ENCODE assay signal across 22 cellular contexts in genomic region chr1:173377266-173377665, GRCh38.
"Had no signal": no experiment of that assay in that cellular context is flagged by ENCODE, and none has a peak within 500 bp of the region (broad histone marks: within the 10 kb centered on the region; RNA-seq: fewer than 3 reads in every experiment).

No MANE protein-coding gene starts in this region.

- H3K27ac Mint-ChIP-seq: dendritic cell treated with granulocyte-macrophage colony-stimulating factor and Interleukin-4, amounts not matched to agents 40 ng/mL and 50 ng/mL, for 4 days; effector memory CD8-positive, alpha-beta T cell had no signal

- H3K27me3 Mint-ChIP-seq: dendritic cell treated with granulocyte-macrophage colony-stimulating factor and Interleukin-4, amounts not matched to agents 40 ng/mL and 50 ng/mL, for 4 days; effector memory CD8-positive, alpha-beta T cell had no signal

- H3K9me3 ChIP-seq: colonic mucosa, gastrocnemius medialis had no signal

- DNase-seq: colonic mucosa; cortex of kidney; dermis blood vessel endothelial cell; dorsolateral prefrontal cortex; effector CD4-positive, alpha-beta T cell; effector CD8-positive, alpha-beta T cell; effector memory CD4-positive, alpha-beta T cell; effector memory CD8-positive, alpha-beta T cell; erythroblast; esophagus squamous epithelium; foreskin fibroblast; foreskin keratinocyte; foreskin melanocyte; gastrocnemius medialis; glutamatergic neuron; head of caudate nucleus; heart left ventricle; heart right ventricle had no signal

- H3K4me3 Mint-ChIP-seq: dendritic cell treated with granulocyte-macrophage colony-stimulating factor and Interleukin-4, amounts not matched to agents 40 ng/mL and 50 ng/mL, for 4 days; effector memory CD8-positive, alpha-beta T cell had no signal

- H3K27ac ChIP-seq: colonic mucosa, coronary artery, dorsolateral prefrontal cortex, epithelial cell of prostate, esophagus squamous epithelium, foreskin keratinocyte, gastrocnemius medialis, gastroesophageal sphincter, heart left ventricle, heart right ventricle had no signal

- H3K36me3 ChIP-seq: colonic mucosa, esophagus squamous epithelium, gastrocnemius medialis, heart left ventricle, heart right ventricle had no signal

- H3K27me3 ChIP-seq: colonic mucosa, dorsolateral prefrontal cortex, esophagus squamous epithelium, foreskin keratinocyte, gastrocnemius medialis, gastroesophageal sphincter, heart left ventricle, heart right ventricle had no signal

- H3K4me1 ChIP-seq: colonic mucosa, esophagus squamous epithelium, foreskin keratinocyte, gastrocnemius medialis, gastroesophageal sphincter, heart left ventricle, heart right ventricle had no signal

- H3K4me3 ChIP-seq: colonic mucosa, coronary artery, dorsolateral prefrontal cortex, esophagus squamous epithelium, gastrocnemius medialis, gastroesophageal sphincter, heart left ventricle, heart right ventricle had no signal
